8 cellular contexts compared by ENCODE assay signal in the genomic region with DNA sequence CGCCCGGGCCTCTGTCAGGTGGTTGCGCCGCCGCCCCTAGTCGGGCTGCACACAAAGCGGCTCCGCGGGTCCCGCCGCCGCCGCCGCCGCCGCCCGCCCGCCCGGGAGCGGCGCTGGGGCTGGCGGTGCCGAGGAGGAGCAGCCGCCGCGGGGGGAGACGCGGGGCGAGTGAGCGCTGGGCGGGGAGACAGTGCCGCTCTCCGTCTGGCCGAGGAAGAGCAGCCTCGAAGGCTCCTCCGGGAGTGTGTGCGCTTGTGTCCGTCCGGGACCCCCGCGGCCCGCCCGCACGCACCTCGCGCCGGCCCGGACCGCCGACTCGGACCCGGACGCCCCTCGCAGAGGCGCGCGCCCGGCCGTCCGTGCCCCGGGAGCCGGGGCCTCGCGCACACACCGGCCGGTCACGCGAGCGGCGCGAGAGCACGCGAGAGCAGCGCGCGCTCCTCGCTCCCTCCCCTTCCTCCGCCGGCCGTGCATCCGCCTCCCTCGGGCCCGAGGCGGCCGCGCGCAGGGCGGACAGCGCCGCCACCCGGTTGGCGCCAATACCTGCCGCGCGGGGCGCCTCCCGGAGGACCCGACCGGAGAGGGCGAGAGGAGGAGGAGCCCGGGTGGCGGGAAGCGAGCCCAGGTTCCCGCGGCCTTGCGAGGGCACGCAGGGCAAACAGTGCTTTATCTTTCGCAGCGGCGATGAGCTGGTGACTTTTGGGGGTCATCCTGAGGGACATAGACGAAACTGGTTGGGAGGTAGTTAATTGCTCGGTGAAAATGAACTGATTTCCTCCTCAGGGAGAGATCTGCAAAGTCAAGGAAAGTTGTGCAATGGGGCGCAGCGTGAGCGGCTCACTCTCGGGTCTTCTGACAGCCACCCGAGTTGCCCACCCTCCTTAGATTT. TPM values are rescaled to one million over a fixed set of nuclear protein-coding genes. Genes with fewer than 3 reads are reported as not detected.
DNase-seq lines count a peak whose midpoint lies in the region; ATAC-seq and TF ChIP-seq lines count a peak whose summit lies in the region.

A gene with protein sequence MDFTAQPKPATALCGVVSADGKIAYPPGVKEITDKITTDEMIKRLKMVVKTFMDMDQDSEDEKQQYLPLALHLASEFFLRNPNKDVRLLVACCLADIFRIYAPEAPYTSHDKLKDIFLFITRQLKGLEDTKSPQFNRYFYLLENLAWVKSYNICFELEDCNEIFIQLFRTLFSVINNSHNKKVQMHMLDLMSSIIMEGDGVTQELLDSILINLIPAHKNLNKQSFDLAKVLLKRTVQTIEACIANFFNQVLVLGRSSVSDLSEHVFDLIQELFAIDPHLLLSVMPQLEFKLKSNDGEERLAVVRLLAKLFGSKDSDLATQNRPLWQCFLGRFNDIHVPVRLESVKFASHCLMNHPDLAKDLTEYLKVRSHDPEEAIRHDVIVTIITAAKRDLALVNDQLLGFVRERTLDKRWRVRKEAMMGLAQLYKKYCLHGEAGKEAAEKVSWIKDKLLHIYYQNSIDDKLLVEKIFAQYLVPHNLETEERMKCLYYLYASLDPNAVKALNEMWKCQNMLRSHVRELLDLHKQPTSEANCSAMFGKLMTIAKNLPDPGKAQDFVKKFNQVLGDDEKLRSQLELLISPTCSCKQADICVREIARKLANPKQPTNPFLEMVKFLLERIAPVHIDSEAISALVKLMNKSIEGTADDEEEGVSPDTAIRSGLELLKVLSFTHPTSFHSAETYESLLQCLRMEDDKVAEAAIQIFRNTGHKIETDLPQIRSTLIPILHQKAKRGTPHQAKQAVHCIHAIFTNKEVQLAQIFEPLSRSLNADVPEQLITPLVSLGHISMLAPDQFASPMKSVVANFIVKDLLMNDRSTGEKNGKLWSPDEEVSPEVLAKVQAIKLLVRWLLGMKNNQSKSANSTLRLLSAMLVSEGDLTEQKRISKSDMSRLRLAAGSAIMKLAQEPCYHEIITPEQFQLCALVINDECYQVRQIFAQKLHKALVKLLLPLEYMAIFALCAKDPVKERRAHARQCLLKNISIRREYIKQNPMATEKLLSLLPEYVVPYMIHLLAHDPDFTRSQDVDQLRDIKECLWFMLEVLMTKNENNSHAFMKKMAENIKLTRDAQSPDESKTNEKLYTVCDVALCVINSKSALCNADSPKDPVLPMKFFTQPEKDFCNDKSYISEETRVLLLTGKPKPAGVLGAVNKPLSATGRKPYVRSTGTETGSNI (N-terminal part only) (minus strand): TSS at position 423 of the 889 bp plus-strand sequence. CDS start 1,334 bp downstream, outside the sequence.

- no peaks in the 10 kb centered on the region for H3K36me3 ChIP-seq in cardiac muscle cell

- H3K4me3 ChIP-seq in cardiac muscle cell: peak within 1 kb of the TSS; percentile 95

- peak within 1 kb of the TSS; percentile 97 for H3K27ac Mint-ChIP-seq in activated naive CD8-positive, alpha-beta T cell treated with anti-CD3 and anti-CD28 coated beads, Interleukin-2, amount 50 U/mL, for 24 hours
- H3K27ac Mint-ChIP-seq in type B pancreatic cell: peak within 1 kb of the TSS; percentile 93

- no peaks in the 10 kb centered on the region for H3K27me3 ChIP-seq in cardiac muscle cell

- no peaks in the 10 kb centered on the region for H3K27me3 Mint-ChIP-seq in activated naive CD8-positive, alpha-beta T cell treated with anti-CD3 and anti-CD28 coated beads, Interleukin-2, amount 50 U/mL, for 24 hours
- H3K27me3 Mint-ChIP-seq in type B pancreatic cell: no peaks in the 10 kb centered on the region

- H3K36me3 Mint-ChIP-seq in activated naive CD8-positive, alpha-beta T cell treated with anti-CD3 and anti-CD28 coated beads, Interleukin-2, amount 50 U/mL, for 24 hours (ENCODE audit: low read depth): peaks cover 29% of the 10 kb centered on the region
- H3K36me3 Mint-ChIP-seq in type B pancreatic cell: peaks cover 25% of the 10 kb centered on the region

- peak within 1 kb of the TSS; percentile 95 for H3K27ac ChIP-seq in cardiac muscle cell

- H3K4me1 Mint-ChIP-seq in activated naive CD8-positive, alpha-beta T cell treated with anti-CD3 and anti-CD28 coated beads, Interleukin-2, amount 50 U/mL, for 24 hours: peaks cover 42% of the 10 kb centered on the region
- peaks cover 21% of the 10 kb centered on the region for H3K4me1 Mint-ChIP-seq in type B pancreatic cell (ENCODE audit: unreplicated experiment)

- no peaks in the 10 kb centered on the region for H3K9me3 Mint-ChIP-seq in activated naive CD8-positive, alpha-beta T cell treated with anti-CD3 and anti-CD28 coated beads, Interleukin-2, amount 50 U/mL, for 24 hours
- H3K9me3 Mint-ChIP-seq in type B pancreatic cell: no peaks in the 10 kb centered on the region

- no peaks in the 10 kb centered on the region for H3K9me3 ChIP-seq in cardiac muscle cell (ENCODE audit: low read depth)

- TF ChIP-seq CTCF in GM12873 (IDR thresholded peaks at IDR 0.05; ENCODE audit: insufficient read depth, low read depth, low read length, missing control alignments) (peak; percentile 82), cardiac muscle cell (IDR thresholded peaks at IDR 0.05; ENCODE audit: low read depth, low read length) (peak; percentile 76), type B pancreatic cell (conservative IDR thresholded peaks at IDR 0.05) (peak; percentile 87)

- peak within 1 kb of the TSS; percentile 88 for H3K4me3 Mint-ChIP-seq in activated naive CD8-positive, alpha-beta T cell treated with anti-CD3 and anti-CD28 coated beads, Interleukin-2, amount 50 U/mL, for 24 hours
- H3K4me3 Mint-ChIP-seq in type B pancreatic cell: peak within 1 kb of the TSS; percentile 96

- DNase-seq in NCI-H128 (lab: John Stamatoyannopoulos, UW; ENCODE audit: unreplicated experiment) (peak; percentile 72), SW 1271 (lab: John Stamatoyannopoulos, UW) (peak; percentile 66 to 82), cardiac muscle cell (ENCODE audit: low read depth in 1 of 2, low spot score in 1 of 2) (peak; percentile 94 to 95), pons (ENCODE audit: low spot score) (peak; percentile 90), type B pancreatic cell (ENCODE audit: extremely low spot score, unreplicated experiment) (peak; percentile 94)
- DNase-seq in activated naive CD8-positive, alpha-beta T cell treated with anti-CD3 and anti-CD28 coated beads, Interleukin-2, amount 50 U/mL, for 24 hours: peak; percentile 91

- ATAC-seq in HG02759 (IDR thresholded peaks at IDR 0.05; ENCODE audit: unreplicated experiment): peak; percentile 85
- peak; percentile 92 for ATAC-seq in activated naive CD8-positive, alpha-beta T cell treated with anti-CD3 and anti-CD28 coated beads, Interleukin-2, amount 50 U/mL, for 24 hours

- H3K4me1 ChIP-seq in cardiac muscle cell (ENCODE audit: low read depth): peaks cover 8% of the 10 kb centered on the region

RNA-seq across cellular contexts. Expression of the gene that starts here (rescaled TPM):
- total RNA-seq in cardiac muscle cell: 27.3 and 37.8 TPM in 2 replicates
- 19.2 and 39.5 TPM in 2 replicates for polyA plus RNA-seq in cardiac muscle cell
- total RNA-seq in type B pancreatic cell (ENCODE audit: low replicate concordance): 67.1 and 73.3 TPM in 2 replicates

Comparison
In these comparisons a context has a peak if more than half of its experiments do, and no peak if none do; other contexts are left out.
1. Peak in every context shown above with its lines: DNase-seq, ATAC-seq, H3K4me3 ChIP-seq and H3K27ac ChIP-seq.